1 cellular context compared by ENCODE assay signal in the genomic region with DNA sequence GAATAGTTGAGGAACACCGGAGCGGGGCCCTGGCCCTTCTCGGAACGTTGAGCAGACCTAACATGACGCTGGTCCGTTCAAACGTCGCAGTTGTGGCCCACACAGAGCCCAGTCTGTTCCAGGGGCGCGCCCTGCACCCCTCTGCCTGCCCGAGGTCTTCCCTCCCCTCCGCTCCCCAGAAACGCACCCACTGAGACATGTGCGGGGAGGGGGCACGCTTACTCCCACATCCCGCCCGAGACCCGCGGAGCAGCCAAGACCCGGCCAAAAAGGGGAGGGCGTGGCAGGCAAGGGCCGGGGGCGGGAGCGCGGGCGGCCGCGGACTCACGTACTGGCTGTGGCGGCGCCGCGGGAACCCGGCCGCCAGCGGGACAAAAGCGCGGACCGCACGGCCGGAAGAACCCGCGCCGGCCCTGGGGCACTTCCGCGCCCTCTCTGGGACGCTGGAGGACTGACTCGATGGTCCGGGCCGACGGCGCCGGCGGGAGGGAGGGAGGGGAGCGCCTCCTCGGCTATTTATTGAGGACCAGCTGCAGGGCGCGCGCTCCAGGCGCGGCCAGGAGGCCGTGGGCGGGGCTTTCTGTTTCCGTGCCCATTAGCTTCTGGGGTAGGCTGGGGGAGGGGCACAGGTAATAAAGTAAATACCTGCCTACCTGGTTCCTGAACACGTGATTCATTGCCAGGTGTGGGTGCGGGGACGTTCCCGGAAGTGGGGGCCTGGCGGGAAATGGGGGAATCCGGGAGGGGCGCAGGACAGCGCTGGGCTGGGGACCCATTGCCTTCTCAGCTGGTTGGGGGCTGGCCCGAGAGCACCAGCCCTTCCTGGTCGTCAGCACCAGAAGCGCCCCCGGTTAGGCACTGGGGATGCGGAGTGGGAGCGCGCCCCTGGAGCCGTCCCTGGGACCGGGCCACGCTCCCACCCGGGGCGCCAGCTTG.
A peak's percentile ranks its signal among the peaks of the same experiment; 100 is the strongest.
TF ChIP-seq lines count a peak whose summit lies in the region.

Gene ZFP62 (minus strand): TSS at position 390 of the 936 bp plus-strand sequence. CDS start 57 bp downstream, at position 333.

TF ChIP-seq in HCT116, 20 proteins besides CTCF, POLR2A, EP300 and RAD21 (continued from another document):
- TF ChIP-seq FOSL1 (IDR thresholded peaks at IDR 0.05; ENCODE audit: low read depth) (no peak), YY1 (IDR thresholded peaks at IDR 0.05; ENCODE audit: extremely low read depth, insufficient replicate concordance, low read depth, low read length) (no peak), EZH2 (IDR thresholded peaks at IDR 0.05) (no peak), ZNF274 (IDR thresholded peaks at IDR 0.05; ENCODE audit: low read depth, low read length) (no peak), EZH2phosphoT487 (IDR thresholded peaks at IDR 0.05; ENCODE audit: borderline replicate concordance) (no peak), ELF1 (IDR thresholded peaks at IDR 0.05; ENCODE audit: borderline replicate concordance, low read depth) (peak; percentile 90), SRF (IDR thresholded peaks at IDR 0.05; ENCODE audit: low read depth) (0 out of 2 replicates have a peak, but pooled peaks have one; percentile 49), SIN3A (IDR thresholded peaks at IDR 0.05; ENCODE audit: low read depth) (peak; percentile 47)
- TF ChIP-seq, protein P1, sequence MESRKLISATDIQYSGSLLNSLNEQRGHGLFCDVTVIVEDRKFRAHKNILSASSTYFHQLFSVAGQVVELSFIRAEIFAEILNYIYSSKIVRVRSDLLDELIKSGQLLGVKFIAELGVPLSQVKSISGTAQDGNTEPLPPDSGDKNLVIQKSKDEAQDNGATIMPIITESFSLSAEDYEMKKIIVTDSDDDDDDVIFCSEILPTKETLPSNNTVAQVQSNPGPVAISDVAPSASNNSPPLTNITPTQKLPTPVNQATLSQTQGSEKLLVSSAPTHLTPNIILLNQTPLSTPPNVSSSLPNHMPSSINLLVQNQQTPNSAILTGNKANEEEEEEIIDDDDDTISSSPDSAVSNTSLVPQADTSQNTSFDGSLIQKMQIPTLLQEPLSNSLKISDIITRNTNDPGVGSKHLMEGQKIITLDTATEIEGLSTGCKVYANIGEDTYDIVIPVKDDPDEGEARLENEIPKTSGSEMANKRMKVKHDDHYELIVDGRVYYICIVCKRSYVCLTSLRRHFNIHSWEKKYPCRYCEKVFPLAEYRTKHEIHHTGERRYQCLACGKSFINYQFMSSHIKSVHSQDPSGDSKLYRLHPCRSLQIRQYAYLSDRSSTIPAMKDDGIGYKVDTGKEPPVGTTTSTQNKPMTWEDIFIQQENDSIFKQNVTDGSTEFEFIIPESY (IDR thresholded peaks at IDR 0.05; ENCODE audit: extremely low read depth, insufficient replicate concordance, low read length): no peak
TF ChIP-seq in HCT116: peak in this region for 9.
